Comparison of ENCODE assay signal across 35 cellular contexts in the genomic region with DNA sequence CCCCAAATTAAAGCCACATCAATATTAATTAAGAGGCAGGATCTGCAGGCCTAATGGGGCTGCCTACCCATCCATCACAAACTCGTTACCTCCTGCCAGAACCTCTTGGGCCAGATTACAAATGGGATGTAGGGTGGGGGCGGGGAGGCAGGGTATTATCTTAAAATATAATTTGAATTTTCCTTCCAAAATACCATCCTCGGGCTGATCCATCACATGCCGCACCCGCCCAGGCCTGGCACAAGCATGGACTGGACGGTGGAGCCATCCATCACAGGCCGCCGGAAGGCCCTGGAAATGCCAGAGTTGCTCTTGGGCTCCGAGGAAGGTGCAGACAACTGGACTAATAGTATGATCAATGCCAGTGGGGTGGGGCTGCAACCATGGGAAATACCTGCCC.
"Had no signal": no experiment of that assay in that cellular context is flagged by ENCODE, and none has a peak within 500 bp of the region (broad histone marks: within the 10 kb centered on the region; RNA-seq: fewer than 3 reads in every experiment).

No MANE protein-coding gene starts in this region.

- H3K27me3 ChIP-seq: MG63 had no signal

- H3K36me3 ChIP-seq: MG63 had no signal

- DNase-seq: Karpas-422, Kasumi-1, KG1, MG63, MM.1S, MV-4-11, NCI-H1048, NCI-H1092, NCI-H1092 treated with DMSO at 0.1 percent for 48 hours, NCI-H1105, NCI-H1105 treated with DMSO at 0.1 percent for 48 hours, NCI-H1417, NCI-H1417 treated with DMSO at 0.1 percent for 48 hours, NCI-H1436, NCI-H1436 treated with DMSO at 0.1 percent for 48 hours, NCI-H146, NCI-H1694, NCI-H1694 treated with DMSO at 0.1 percent for 48 hours, NCI-H187, NCI-H187 treated with DMSO at 0.1 percent for 48 hours, NCI-H1930, NCI-H2029, NCI-H2029 treated with DMSO at 0.1 percent for 48 hours, NCI-H2081, NCI-H2081 treated with DMSO at 0.1 percent for 48 hours, NCI-H2107, NCI-H2171, NCI-H2171 treated with DMSO at 0.1 percent for 48 hours, NCI-H2227 treated with DMSO at 0.1 percent for 48 hours, NCI-H226, NCI-H345, NCI-H446, NCI-H446 treated with DMSO at 0.1 percent for 48 hours, NCI-H510A had no signal

- H3K4me3 ChIP-seq: MG63 had no signal

- H3K9me3 ChIP-seq: MG63 had no signal

- H3K27ac ChIP-seq: KMS-11 had no signal
